In the genomic region with DNA sequence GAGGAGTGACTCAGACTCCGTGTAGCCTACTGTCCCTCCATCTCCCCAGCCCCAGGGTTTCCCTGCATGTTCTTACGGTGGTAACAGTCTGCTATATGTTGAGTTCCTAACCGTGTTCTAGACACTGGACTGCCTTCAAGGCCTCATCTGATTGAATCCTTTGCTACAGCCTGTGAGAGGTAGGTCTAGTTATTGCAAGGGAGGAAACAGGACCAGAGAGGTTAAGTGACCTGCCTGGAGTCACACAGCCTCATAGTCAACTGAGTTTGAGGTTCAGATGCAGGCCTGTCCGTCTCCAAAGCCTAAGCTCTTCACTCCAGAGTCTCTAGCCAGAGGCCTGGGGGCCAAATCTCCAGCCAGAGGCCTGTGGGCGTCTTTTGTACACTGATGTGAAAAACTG, we compare ENCODE assay signal across 33 cellular contexts.
"Had no signal": no experiment of that assay in that cellular context is flagged by ENCODE, and none has a peak within 500 bp of the region (broad histone marks: within the 10 kb centered on the region; RNA-seq: fewer than 3 reads in every experiment).

No MANE protein-coding gene starts in this region.

- H3K4me1 Mint-ChIP-seq: activated T-helper 17 cell treated with anti-CD3 and anti-CD28 coated beads, Interleukin-2, amount 50 U/mL, for 72 hours had no signal

- H3K4me3 ChIP-seq: esophagus muscularis mucosa, gastrocnemius medialis, heart left ventricle had no signal

- H3K36me3 Mint-ChIP-seq: activated naive CD8-positive, alpha-beta T cell had no signal

- H3K9me3 ChIP-seq: esophagus muscularis mucosa, gastrocnemius medialis, heart left ventricle had no signal

- ATAC-seq: activated CD4-positive, CD25-positive, alpha-beta regulatory T cell treated with anti-CD3 and anti-CD28 coated beads, Interleukin-2, amount 50 U/mL, for 24 hours; activated CD8-positive, alpha-beta T cell treated with anti-CD3 and anti-CD28 coated beads for 36 hours; activated T-cell treated with anti-CD3 and anti-CD28 coated beads, Interleukin-2, amount 50 U/mL, for 4 hours; activated T-helper 17 cell treated with anti-CD3 and anti-CD28 coated beads, Interleukin-2, amount 50 U/mL, for 72 hours; effector memory CD8-positive, alpha-beta T cell; foreskin keratinocyte; gastrocnemius medialis; heart left ventricle had no signal

- H3K27ac ChIP-seq: brain microvascular endothelial cell, esophagus muscularis mucosa, foreskin keratinocyte, gastrocnemius medialis, heart left ventricle, WERI-Rb-1 had no signal

- FAIRE-seq: astrocyte, colon had no signal

- H3K9me3 Mint-ChIP-seq: activated B cell treated with CpG ODN at 0.5 μM for 24 hours; activated CD8-positive, alpha-beta T cell treated with anti-CD3 and anti-CD28 coated beads for 36 hours; activated T-cell treated with anti-CD3 and anti-CD28 coated beads, Interleukin-2, amount 50 U/mL, for 4 hours; activated T-helper 17 cell treated with anti-CD3 and anti-CD28 coated beads, Interleukin-2, amount 50 U/mL, for 72 hours; effector memory CD8-positive, alpha-beta T cell; T-helper 2 cell treated with Interferon-gamma antibody and Interleukin-4, amounts not matched to agents 5 μg/mL and 100 μg/mL, for 36 hours had no signal

- H3K36me3 ChIP-seq: brain microvascular endothelial cell, esophagus muscularis mucosa, gastrocnemius medialis, WERI-Rb-1 had no signal

- H3K4me1 ChIP-seq: esophagus muscularis mucosa, gastrocnemius medialis, heart left ventricle had no signal

- DNase-seq: activated B cell treated with CpG ODN at 0.5 μM for 24 hours; activated CD4-positive, alpha-beta T cell treated with anti-CD3 and anti-CD28 coated beads for 48 hours; activated CD4-positive, alpha-beta T cell treated with anti-CD3 and anti-CD28 coated beads, Interleukin-2, amount 50 U/mL, for 1 hour; activated CD4-positive, alpha-beta T cell treated with anti-CD3 and anti-CD28 coated beads, Interleukin-2, amount 50 U/mL, for 48 hours; activated CD8-positive, alpha-beta memory T cell treated with anti-CD3 and anti-CD28 coated beads for 24 hours; activated CD8-positive, alpha-beta T cell treated with anti-CD3 and anti-CD28 coated beads for 36 hours; activated effector memory CD4-positive, alpha-beta T cell treated with Interleukin-2 at 50 U/mL for 16 hours; activated gamma-delta T cell treated with Interleukin-2 at 50 U/mL for 16 hours; activated naive CD4-positive, alpha-beta T cell treated with anti-CD3 and anti-CD28 coated beads, Interleukin-2, amount 50 U/mL, for 16 hours; activated naive CD4-positive, alpha-beta T cell treated with Interleukin-2 at 50 U/mL for 16 hours; activated T-cell treated with anti-CD3 and anti-CD28 coated beads, Interleukin-2, amount 50 U/mL, for 4 hours; amniotic stem cell; anterior cingulate cortex; brain microvascular endothelial cell; caudate nucleus; cortex of kidney; dermis blood vessel endothelial cell; effector CD4-positive, alpha-beta T cell; effector memory CD8-positive, alpha-beta T cell; erythroblast; foreskin keratinocyte; gastrocnemius medialis; glutamatergic neuron; heart left ventricle; T1000; WERI-Rb-1 had no signal

- H3K27me3 Mint-ChIP-seq: activated B cell treated with CpG ODN at 0.5 μM for 24 hours; activated CD8-positive, alpha-beta T cell treated with anti-CD3 and anti-CD28 coated beads for 36 hours; activated naive CD8-positive, alpha-beta T cell; activated T-helper 17 cell treated with anti-CD3 and anti-CD28 coated beads, Interleukin-2, amount 50 U/mL, for 72 hours; effector memory CD8-positive, alpha-beta T cell had no signal

- H3K27ac Mint-ChIP-seq: activated B cell treated with CpG ODN at 0.5 μM for 24 hours; activated CD8-positive, alpha-beta T cell treated with anti-CD3 and anti-CD28 coated beads for 36 hours; activated naive CD8-positive, alpha-beta T cell; activated T-helper 17 cell treated with anti-CD3 and anti-CD28 coated beads, Interleukin-2, amount 50 U/mL, for 72 hours; effector memory CD8-positive, alpha-beta T cell; T-helper 2 cell treated with Interferon-gamma antibody and Interleukin-4, amounts not matched to agents 5 μg/mL and 100 μg/mL, for 36 hours had no signal

- H3K4me3 Mint-ChIP-seq: activated B cell treated with CpG ODN at 0.5 μM for 24 hours; activated CD8-positive, alpha-beta T cell treated with anti-CD3 and anti-CD28 coated beads for 36 hours; activated naive CD8-positive, alpha-beta T cell; activated T-cell treated with anti-CD3 and anti-CD28 coated beads, Interleukin-2, amount 50 U/mL, for 4 hours; activated T-helper 17 cell treated with anti-CD3 and anti-CD28 coated beads, Interleukin-2, amount 50 U/mL, for 72 hours; effector memory CD8-positive, alpha-beta T cell; T-helper 2 cell treated with Interferon-gamma antibody and Interleukin-4, amounts not matched to agents 5 μg/mL and 100 μg/mL, for 36 hours had no signal

- H3K27me3 ChIP-seq: brain microvascular endothelial cell, esophagus muscularis mucosa, foreskin keratinocyte, gastrocnemius medialis, heart left ventricle had no signal
